Comparison of ENCODE assay signal across 7 cellular contexts in the genomic region with DNA sequence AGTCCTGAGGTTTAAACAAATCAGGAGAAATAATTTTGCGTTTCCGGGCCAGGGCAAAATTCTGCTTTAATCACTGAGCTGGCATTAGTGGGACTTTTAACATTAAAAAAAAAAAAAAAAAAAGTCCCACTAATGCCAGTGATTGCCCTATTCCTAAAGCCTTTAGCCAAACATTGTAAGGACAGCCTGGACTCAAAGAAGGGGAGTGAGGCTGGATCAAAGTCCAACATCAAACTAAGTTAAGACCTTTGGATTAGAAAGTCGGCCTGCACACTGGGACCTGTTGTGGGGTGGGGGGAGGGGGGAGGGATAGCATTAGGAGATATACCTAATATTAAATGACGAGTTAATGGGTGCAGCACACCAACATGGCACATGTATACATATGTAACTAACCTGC. TPM values are rescaled to one million over a fixed set of nuclear protein-coding genes. Genes with fewer than 3 reads are reported as not detected.
DNase-seq lines count a peak whose midpoint lies in the region; ATAC-seq and TF ChIP-seq lines count a peak whose summit lies in the region.
"Not testable (repeated sequence)": the region's sequence is repeated elsewhere in the genome, so short reads cannot be mapped to it uniquely, and the experiment has no call there.

No MANE protein-coding gene starts in this region.

- dilution Hi-C loops in mammary epithelial cell (cut with HindIII; ENCODE audit: low sequenced_read_pairs) = not testable (repeated sequence)

- H3K4me2 ChIP-seq in mammary epithelial cell (ENCODE audit: insufficient read depth, low read depth, low read length) = peak overlapping the region; percentile 89

- not testable (repeated sequence) for H3K27ac Mint-ChIP-seq in activated CD8-positive, alpha-beta T cell treated with anti-CD3 and anti-CD28 coated beads, Interleukin-2, amount 10 ng/mL, durations not matched to agents 7 days and 5 days

- H3K4me1 ChIP-seq in mammary epithelial cell (ENCODE audit: insufficient read depth, low read length) = not testable (repeated sequence)
- H3K4me1 ChIP-seq in right lobe of liver (peaks cover 0 to 21% (median 0%) of the 10 kb centered on the region in 4 donors), spleen (peaks cover 0 to 20% (median 0%) of the 10 kb centered on the region in 6 donors)

- H3K9me3 ChIP-seq in mammary epithelial cell (replicated peaks; ENCODE audit: insufficient read depth, low read length); right lobe of liver: not testable (repeated sequence)
- H3K9me3 ChIP-seq in spleen = peaks cover 0 to 22% (median 13%) of the 10 kb centered on the region in 8 donors

- peak overlapping the region; percentile 28 for H3K4me3 Mint-ChIP-seq in activated CD8-positive, alpha-beta T cell treated with anti-CD3 and anti-CD28 coated beads, Interleukin-2, amount 10 ng/mL, durations not matched to agents 7 days and 5 days

- WGBS in mammary epithelial cell (ENCODE audit: low coverage, missing lambda C conversion rate) = 73% methylated on average over 3 of the region's 4 CpGs
- WGBS in right lobe of liver (ENCODE audit: insufficient coverage, low coverage, low lambda C conversion rate, missing lambda C conversion rate) = 26% methylated on average over 4 of the region's 4 CpGs
- 85 to 95% (median 88%) methylated on average over 4 of the region's 4 CpGs for WGBS in spleen, 5 donors

- H3K4me1 Mint-ChIP-seq in activated CD8-positive, alpha-beta T cell treated with anti-CD3 and anti-CD28 coated beads, Interleukin-2, amount 10 ng/mL, durations not matched to agents 7 days and 5 days (ENCODE audit: low read depth) = peaks cover 10% of the 10 kb centered on the region

- not testable (repeated sequence) for H3K79me2 ChIP-seq in mammary epithelial cell (ENCODE audit: insufficient read depth, low read length)

- H3K36me3 ChIP-seq in mammary epithelial cell (ENCODE audit: insufficient read depth, low read length); right lobe of liver; spleen: not testable (repeated sequence)

- H3K9me3 Mint-ChIP-seq in activated CD8-positive, alpha-beta T cell treated with anti-CD3 and anti-CD28 coated beads, Interleukin-2, amount 10 ng/mL, durations not matched to agents 7 days and 5 days (ENCODE audit: insufficient read depth) = peaks cover 15% of the 10 kb centered on the region

- H3K4me3 ChIP-seq in GM12865 (ENCODE audit: low read depth, low read length) = peak overlapping the region; percentile 55; the same call in 1 of the 2 replicates
- peak overlapping the region in 2 of 3 experiments; percentile 62 to 85 for H3K4me3 ChIP-seq in mammary epithelial cell (replicated peaks in 1 of 3; ENCODE audit: insufficient read depth in 1 of 3, low read depth in 2 of 3, low read length in 3 of 3)
- H3K4me3 ChIP-seq in fibroblast of villous mesenchyme (ENCODE audit: low read depth, low read length) = peak overlapping the region; percentile 85
- peak overlapping the region; percentile 61 to 91 (median 81) for H3K4me3 ChIP-seq in right lobe of liver
- peak overlapping the region in 5 of 8 donors; percentile 47 to 70 (median 59) for H3K4me3 ChIP-seq in spleen

- ATAC-seq in activated CD8-positive, alpha-beta T cell treated with anti-CD3 and anti-CD28 coated beads, Interleukin-2, amount 10 ng/mL, durations not matched to agents 7 days and 5 days = not testable (repeated sequence)
- peak; percentile 43 to 79 (median 63) for ATAC-seq in right lobe of liver

- not testable (repeated sequence) for TF ChIP-seq POLR2A in right lobe of liver (IDR thresholded peaks at IDR 0.05); spleen (IDR thresholded peaks at IDR 0.05)

- not testable (repeated sequence) for H3K27me3 Mint-ChIP-seq in activated CD8-positive, alpha-beta T cell treated with anti-CD3 and anti-CD28 coated beads, Interleukin-2, amount 10 ng/mL, durations not matched to agents 7 days and 5 days (ENCODE audit: low read depth)

- not testable (repeated sequence) for H3K27me3 ChIP-seq in mammary epithelial cell (ENCODE audit: insufficient read depth, low read length); right lobe of liver; spleen (replicated peaks in 1 of 7)

- POLR2A ChIA-PET in activated CD8-positive, alpha-beta T cell treated with anti-CD3 and anti-CD28 coated beads, Interleukin-2, amount 10 ng/mL, durations not matched to agents 7 days and 5 days (lab: Charles Lee) = not testable (repeated sequence)

- intact Hi-C loops in mammary epithelial cell (cut with micrococcal nuclease); right lobe of liver (cut with DNase I); spleen (cut with DNase I; ENCODE audit: low total_unique reads): not testable (repeated sequence)

- not testable (repeated sequence) for H3K27ac ChIP-seq in mammary epithelial cell (ENCODE audit: insufficient read depth, low read depth, low read length); spleen
- peak overlapping the region in 2 of 3 donors; percentile 70 to 76 for H3K27ac ChIP-seq in right lobe of liver

- not testable (repeated sequence) for DNase-seq in GM12865 (ENCODE audit: low read depth); activated CD8-positive, alpha-beta T cell treated with anti-CD3 and anti-CD28 coated beads, Interleukin-2, amount 10 ng/mL, durations not matched to agents 7 days and 5 days; mammary epithelial cell; fibroblast of villous mesenchyme (ENCODE audit: low read depth); spleen
- DNase-seq in NCI-H82 (lab: John Stamatoyannopoulos, UW) = peak; percentile 50
- peak in 1 of 3 donors; percentile 60 for DNase-seq in right lobe of liver

- CTCF ChIA-PET in activated CD8-positive, alpha-beta T cell treated with anti-CD3 and anti-CD28 coated beads, Interleukin-2, amount 10 ng/mL, durations not matched to agents 7 days and 5 days (lab: Charles Lee); mammary epithelial cell (lab: Charles Lee; ENCODE audit: low non-redundant PET): not testable (repeated sequence)

- not testable (repeated sequence) for H3K9ac ChIP-seq in mammary epithelial cell (ENCODE audit: insufficient read depth, low read length)

- H3K36me3 Mint-ChIP-seq in activated CD8-positive, alpha-beta T cell treated with anti-CD3 and anti-CD28 coated beads, Interleukin-2, amount 10 ng/mL, durations not matched to agents 7 days and 5 days (ENCODE audit: low read depth) = not testable (repeated sequence)

- H2AFZ ChIP-seq in mammary epithelial cell (ENCODE audit: low read depth, low read length) = not testable (repeated sequence)

- not testable (repeated sequence) for TF ChIP-seq CTCF in GM12865 (IDR thresholded peaks at IDR 0.05; ENCODE audit: insufficient read depth, low read depth, low read length, missing control alignments); mammary epithelial cell (conservative IDR thresholded peaks at IDR 0.05 in 1 of 2, IDR thresholded peaks at IDR 0.05 in 1 of 2; ENCODE audit: extremely low read depth in 1 of 2, insufficient read depth in 1 of 2, low read depth in 1 of 2, low read length in 2 of 2); fibroblast of villous mesenchyme (IDR thresholded peaks at IDR 0.05; ENCODE audit: insufficient read depth, low read depth, low read length); right lobe of liver (IDR thresholded peaks at IDR 0.05); spleen (IDR thresholded peaks at IDR 0.05 in 8 of 11, conservative IDR thresholded peaks at IDR 0.05 in 3 of 11)

- H4K20me1 ChIP-seq in mammary epithelial cell (ENCODE audit: insufficient read depth, low read length) = not testable (repeated sequence)

- not testable (repeated sequence) for BruUV-seq in mammary epithelial cell (replicated peaks; lab: Mats Ljungman, UMichigan)

- in situ Hi-C loops in mammary epithelial cell (cut with MboI; ENCODE audit: low sequenced_read_pairs in 2 of 2) = not testable (repeated sequence)

RNA-seq across cellular contexts. Expression of a gene that starts 0.7 kb away (rescaled TPM):
- 1 to 10 TPM; 4.8 to 4.9 TPM for total RNA-seq in activated CD8-positive, alpha-beta T cell treated with anti-CD3 and anti-CD28 coated beads, Interleukin-2, amount 10 ng/mL, durations not matched to agents 7 days and 5 days
- total RNA-seq in mammary epithelial cell (1 to 10 TPM; 8.8 to 9.0 TPM), fibroblast of villous mesenchyme (2.9 and 6.5 TPM in 2 replicates), right lobe of liver (100 to 1,000 TPM; 138 to 322 (median 216) TPM), spleen (10 to 100 TPM in 4 of 7 donors, 1 to 10 TPM in 3; 3.9 to 18.9 (median 10.1) TPM)
- polyA plus RNA-seq in mammary epithelial cell (5.9 TPM), spleen (1 to 10 TPM; 1.3 to 2.5 (median 1.8) TPM)
- polyA minus RNA-seq in mammary epithelial cell = 0.47 TPM

Comparison
In these comparisons a context has a peak if more than half of its experiments do, and no peak if none do; other contexts are left out.
1. RNA of a gene that starts 0.7 kb away (total RNA-seq): 138 to 322 TPM in right lobe of liver; 3.9 to 18.9 TPM in spleen, 8.8 to 9.0 TPM in mammary epithelial cell, 2.9 to 6.5 TPM in fibroblast of villous mesenchyme and 4.8 to 4.9 TPM in activated CD8-positive, alpha-beta T cell treated with anti-CD3 and anti-CD28 coated beads, Interleukin-2, amount 10 ng/mL, durations not matched to agents 7 days and 5 days; every median in the first group is over 4 times any median in the second.
2. Peak in every context shown above with its lines, with median percentiles within 50 percentile points of each other: H3K4me3 ChIP-seq.